Comparison of ENCODE assay signal across 1 cellular context in the genomic region with DNA sequence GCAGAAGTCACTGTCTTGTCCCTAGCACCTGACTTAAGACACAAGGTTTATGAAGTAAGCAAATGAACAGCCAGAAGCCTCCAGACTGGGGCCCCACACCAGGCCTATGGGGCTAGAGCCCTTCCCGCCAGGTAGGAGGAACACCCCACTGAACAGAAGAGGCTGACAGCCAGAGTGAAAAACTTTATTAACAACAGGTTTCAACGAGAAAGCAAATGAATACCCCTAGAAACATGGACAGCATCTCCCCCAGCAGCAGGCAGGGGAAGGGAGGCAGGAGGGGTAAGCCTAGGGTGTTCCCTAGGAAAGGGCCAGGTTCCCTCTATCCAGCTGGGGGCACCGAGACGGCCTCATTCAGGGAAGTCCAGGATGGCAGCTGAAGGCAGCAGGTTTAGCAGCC.
TF ChIP-seq lines count a peak whose summit lies in the region.

No MANE protein-coding gene starts in this region.

TF ChIP-seq in H1, 55 proteins besides CTCF, POLR2A, EP300 and RAD21:
- TF ChIP-seq MAFK (IDR thresholded peaks at IDR 0.05; ENCODE audit: low read depth, low read length), result no peak
- no peak for TF ChIP-seq BACH1 (IDR thresholded peaks at IDR 0.05; ENCODE audit: low read length)
- TF ChIP-seq GTF2F1 (IDR thresholded peaks at IDR 0.05; ENCODE audit: borderline replicate concordance, low read depth, low read length), result no peak
- no peak for TF ChIP-seq BRCA1 (IDR thresholded peaks at IDR 0.05; ENCODE audit: low read depth, low read length)
- TF ChIP-seq SIN3A (conservative IDR thresholded peaks at IDR 0.05 in 1 of 2, IDR thresholded peaks at IDR 0.05 in 1 of 2; ENCODE audit: low read depth in 1 of 2, low read length in 2 of 2), result no peak
- no peak for TF ChIP-seq CREB1 (IDR thresholded peaks at IDR 0.05)
- no peak for TF ChIP-seq RNF2 (IDR thresholded peaks at IDR 0.05; ENCODE audit: borderline replicate concordance, low read depth, low read length, missing control alignments, poor library complexity, severe bottlenecking)
- TF ChIP-seq GABPA (IDR thresholded peaks at IDR 0.05; ENCODE audit: borderline replicate concordance, insufficient read depth, low read length), result no peak
- no peak for TF ChIP-seq NANOG (IDR thresholded peaks at IDR 0.05; ENCODE audit: insufficient read depth, low read depth, low read length, poor library complexity, severe bottlenecking)
- no peak for TF ChIP-seq EGR1 (IDR thresholded peaks at IDR 0.05; ENCODE audit: borderline replicate concordance, low read depth, low read length)
- TF ChIP-seq, protein P1, sequence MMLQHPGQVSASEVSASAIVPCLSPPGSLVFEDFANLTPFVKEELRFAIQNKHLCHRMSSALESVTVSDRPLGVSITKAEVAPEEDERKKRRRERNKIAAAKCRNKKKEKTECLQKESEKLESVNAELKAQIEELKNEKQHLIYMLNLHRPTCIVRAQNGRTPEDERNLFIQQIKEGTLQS (IDR thresholded peaks at IDR 0.05; ENCODE audit: insufficient read depth, low read depth, low read length), result no peak
- TF ChIP-seq CTBP2 (IDR thresholded peaks at IDR 0.05; ENCODE audit: borderline replicate concordance, insufficient read depth, insufficient read length, low read length), result no peak
- no peak for TF ChIP-seq POU5F1 (IDR thresholded peaks at IDR 0.05; ENCODE audit: low read depth, low read length)
- no peak for TF ChIP-seq RBBP5 (IDR thresholded peaks at IDR 0.05; ENCODE audit: borderline replicate concordance, low read depth, low read length)
- TF ChIP-seq KDM4A (IDR thresholded peaks at IDR 0.05; ENCODE audit: low read depth, low read length, severe bottlenecking), result no peak
- no peak for TF ChIP-seq EZH2 (IDR thresholded peaks at IDR 0.05; ENCODE audit: low read depth, low read length, severe bottlenecking)
- no peak for TF ChIP-seq SIRT6 (IDR thresholded peaks at IDR 0.05; ENCODE audit: low read length)
- no peak for TF ChIP-seq SRF (IDR thresholded peaks at IDR 0.05; ENCODE audit: low read depth, low read length)
- no peak for TF ChIP-seq NRF1 (IDR thresholded peaks at IDR 0.05; ENCODE audit: low read depth, low read length)
- no peak for TF ChIP-seq TEAD4 (IDR thresholded peaks at IDR 0.05; ENCODE audit: low read depth, low read length)
